2 cellular contexts compared by ENCODE assay signal in the genomic region with DNA sequence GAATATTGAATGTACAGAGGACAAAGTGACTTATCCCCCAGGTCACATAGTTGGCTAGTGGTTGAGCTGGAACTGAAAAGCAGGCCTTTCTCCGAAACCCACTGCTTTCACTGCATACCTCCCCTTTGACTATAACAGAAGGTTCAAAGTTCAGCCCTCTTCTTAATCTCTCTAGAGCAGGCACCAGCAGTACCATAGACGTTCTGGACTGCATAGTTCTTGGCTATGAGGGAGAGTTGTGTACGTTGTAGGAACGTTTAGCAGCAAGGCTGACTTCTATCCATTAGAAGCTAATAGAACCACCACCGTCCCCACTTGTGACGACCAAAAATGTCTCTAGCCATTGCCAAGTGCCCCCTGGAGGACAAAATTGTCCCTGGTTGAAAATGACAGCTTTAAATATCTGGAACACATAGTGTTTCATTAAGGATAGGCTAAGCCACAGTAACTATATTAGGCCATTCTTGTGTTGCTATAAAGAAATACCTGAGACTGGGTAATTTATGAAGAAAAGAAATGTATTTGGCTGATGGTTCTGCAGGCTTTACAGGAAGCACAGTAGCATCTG.
TF ChIP-seq lines count a peak whose summit lies in the region.

No MANE protein-coding gene starts in this region.

TF ChIP-seq in SK-N-SH, 30 proteins besides CTCF, POLR2A, EP300 and RAD21 (continued from another document):
- TF ChIP-seq, protein P1, sequence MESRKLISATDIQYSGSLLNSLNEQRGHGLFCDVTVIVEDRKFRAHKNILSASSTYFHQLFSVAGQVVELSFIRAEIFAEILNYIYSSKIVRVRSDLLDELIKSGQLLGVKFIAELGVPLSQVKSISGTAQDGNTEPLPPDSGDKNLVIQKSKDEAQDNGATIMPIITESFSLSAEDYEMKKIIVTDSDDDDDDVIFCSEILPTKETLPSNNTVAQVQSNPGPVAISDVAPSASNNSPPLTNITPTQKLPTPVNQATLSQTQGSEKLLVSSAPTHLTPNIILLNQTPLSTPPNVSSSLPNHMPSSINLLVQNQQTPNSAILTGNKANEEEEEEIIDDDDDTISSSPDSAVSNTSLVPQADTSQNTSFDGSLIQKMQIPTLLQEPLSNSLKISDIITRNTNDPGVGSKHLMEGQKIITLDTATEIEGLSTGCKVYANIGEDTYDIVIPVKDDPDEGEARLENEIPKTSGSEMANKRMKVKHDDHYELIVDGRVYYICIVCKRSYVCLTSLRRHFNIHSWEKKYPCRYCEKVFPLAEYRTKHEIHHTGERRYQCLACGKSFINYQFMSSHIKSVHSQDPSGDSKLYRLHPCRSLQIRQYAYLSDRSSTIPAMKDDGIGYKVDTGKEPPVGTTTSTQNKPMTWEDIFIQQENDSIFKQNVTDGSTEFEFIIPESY (IDR thresholded peaks at IDR 0.05; ENCODE audit: borderline replicate concordance, low read depth) = no peak
- TF ChIP-seq NRF1 (IDR thresholded peaks at IDR 0.05; ENCODE audit: low read depth, low read length) (no peak), FOXM1 (IDR thresholded peaks at IDR 0.05; ENCODE audit: low read depth) (no peak), NFIC (IDR thresholded peaks at IDR 0.05; ENCODE audit: borderline replicate concordance) (no peak), JUND (IDR thresholded peaks at IDR 0.05) (no peak)
TF ChIP-seq in SK-N-SH: peak in this region for 0.

TF ChIP-seq in SK-N-SH treated with all-trans-retinoic acid at 6 μM for 48 hours, 23 proteins besides CTCF, POLR2A, EP300 and RAD21 (continued from another document):
- TF ChIP-seq, protein P2, sequence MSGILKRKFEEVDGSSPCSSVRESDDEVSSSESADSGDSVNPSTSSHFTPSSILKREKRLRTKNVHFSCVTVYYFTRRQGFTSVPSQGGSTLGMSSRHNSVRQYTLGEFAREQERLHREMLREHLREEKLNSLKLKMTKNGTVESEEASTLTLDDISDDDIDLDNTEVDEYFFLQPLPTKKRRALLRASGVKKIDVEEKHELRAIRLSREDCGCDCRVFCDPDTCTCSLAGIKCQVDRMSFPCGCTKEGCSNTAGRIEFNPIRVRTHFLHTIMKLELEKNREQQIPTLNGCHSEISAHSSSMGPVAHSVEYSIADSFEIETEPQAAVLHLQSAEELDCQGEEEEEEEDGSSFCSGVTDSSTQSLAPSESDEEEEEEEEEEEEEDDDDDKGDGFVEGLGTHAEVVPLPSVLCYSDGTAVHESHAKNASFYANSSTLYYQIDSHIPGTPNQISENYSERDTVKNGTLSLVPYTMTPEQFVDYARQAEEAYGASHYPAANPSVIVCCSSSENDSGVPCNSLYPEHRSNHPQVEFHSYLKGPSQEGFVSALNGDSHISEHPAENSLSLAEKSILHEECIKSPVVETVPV (CRISPR knock-in tag; IDR thresholded peaks at IDR 0.05) = no peak
- TF ChIP-seq SNAI2 (CRISPR knock-in tag; IDR thresholded peaks at IDR 0.05) = no peak
- no peak for TF ChIP-seq ZNF8 (CRISPR knock-in tag; IDR thresholded peaks at IDR 0.05)
- TF ChIP-seq POU6F1 (CRISPR knock-in tag; IDR thresholded peaks at IDR 0.05; ENCODE audit: borderline replicate concordance, low read depth) = no peak
